In the genomic region with DNA sequence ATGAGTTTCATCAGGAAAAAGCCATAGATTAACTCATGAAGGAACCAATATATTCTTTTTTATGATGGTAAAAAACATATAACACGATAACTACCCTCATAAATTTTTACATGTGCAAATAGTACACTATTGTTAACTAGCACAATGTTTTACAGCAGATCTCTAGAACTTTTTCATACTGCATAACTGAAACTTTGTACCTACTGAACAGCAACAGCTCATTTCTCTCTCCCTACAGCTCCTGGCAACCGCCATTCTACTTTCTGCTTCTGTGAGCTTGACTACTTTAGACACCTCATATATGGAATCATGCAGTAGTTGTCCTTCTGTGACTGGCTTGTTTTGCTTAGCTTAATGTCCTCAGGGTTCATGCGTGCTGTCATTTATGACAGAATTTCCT, we compare ENCODE assay signal across 16 cellular contexts.
DNase-seq lines count a peak whose midpoint lies in the region; TF ChIP-seq lines count a peak whose summit lies in the region.
"Had no signal": no experiment of that assay in that cellular context is flagged by ENCODE, and none has a peak within 500 bp of the region (broad histone marks: within the 10 kb centered on the region; RNA-seq: fewer than 3 reads in every experiment).

No MANE protein-coding gene starts in this region.

- DNase-seq in activated naive CD4-positive, alpha-beta T cell treated with anti-CD3 and anti-CD28 coated beads for 36 hours: peak; percentile 41
- DNase-seq in activated naive CD4-positive, alpha-beta T cell treated with anti-CD3 and anti-CD28 coated beads, Interleukin-2, amount 10 ng/mL, durations not matched to agents 7 days and 5 days: no peak
- DNase-seq in HEK293T (ENCODE audit: extremely low spot score): no peak
- no peak for DNase-seq in colonic mucosa
- no peak for DNase-seq in uterus
- DNase-seq in mesenchymal stem cell: no peak
- DNase-seq in NCI-H524 (lab: John Stamatoyannopoulos, UW): no peak
- DNase-seq: ACHN; CD4-positive, alpha-beta T cell; DMS79; NCI-H1417 treated with DMSO at 0.1 percent for 48 hours; NCI-H2029; NCI-H524 treated with DMSO at 0.1 percent for 48 hours; SIG-M5 had no signal

- no peak overlapping the region for H2BK12ac ChIP-seq in mesenchymal stem cell (ENCODE audit: low read length in 2 of 2)

- H2BK120ac ChIP-seq in mesenchymal stem cell (ENCODE audit: low read depth, low read length): no peak overlapping the region

- peak overlapping the region in 1 of 2 donors; percentile 44 for H3K9ac ChIP-seq in colonic mucosa (ENCODE audit: low read depth in 2 of 2, low read length in 2 of 2)
- no peak overlapping the region for H3K9ac ChIP-seq in mesenchymal stem cell (ENCODE audit: low read length)

- TF ChIP-seq POLR2A in uterus (IDR thresholded peaks at IDR 0.05): no peak

- no peak overlapping the region for H3K4me2 ChIP-seq in mesenchymal stem cell (ENCODE audit: low read length, poor library complexity, severe bottlenecking)

- intact Hi-C loops in activated naive CD4-positive, alpha-beta T cell treated with anti-CD3 and anti-CD28 coated beads for 36 hours (cut with micrococcal nuclease): loop anchor here (1.0 to 10.0 kb wide), 10 partner anchors 15 to 570 kb away; a partner anchor contains a TSS
- intact Hi-C loops in colonic mucosa (cut with DNase I) (no loop called here), uterus (cut with DNase I; ENCODE audit: low total_unique reads) (no loop called here)

- no peak overlapping the region for H2AFZ ChIP-seq in mesenchymal stem cell (ENCODE audit: low read depth, low read length)

- TF ChIP-seq CTCF in colonic mucosa (IDR thresholded peaks at IDR 0.05): no peak
- no peak for TF ChIP-seq CTCF in uterus (IDR thresholded peaks at IDR 0.05)

- CTCF ChIA-PET in activated naive CD4-positive, alpha-beta T cell treated with anti-CD3 and anti-CD28 coated beads for 36 hours (lab: Charles Lee): interaction anchor here (1.1 to 1.7 kb wide), 4 partner anchors 25 to 270 kb away, joined by 3 to 7 read pairs (median 3); no protein-coding TSS in a partner anchor
- CTCF ChIA-PET in activated naive CD4-positive, alpha-beta T cell treated with anti-CD3 and anti-CD28 coated beads, Interleukin-2, amount 10 ng/mL, durations not matched to agents 7 days and 5 days (lab: Charles Lee): interaction anchor here (2.0 kb wide), 1 partner anchor 145 kb away, joined by 7 read pairs; no protein-coding TSS in a partner anchor
- CTCF ChIA-PET in HEK293T (lab: Yijun Ruan, JAX): no interaction called here

- H3K4me3 ChIP-seq in colonic mucosa (no peak overlapping the region), uterus (no peak overlapping the region), mesenchymal stem cell (ENCODE audit: insufficient read depth in 1 of 2, low read depth in 1 of 2, low read length in 2 of 2) (no peak overlapping the region)
- H3K4me3 ChIP-seq: GM12878 had no signal

- H4K8ac ChIP-seq in mesenchymal stem cell (ENCODE audit: low read length): no peak overlapping the region

- H3K23ac ChIP-seq in mesenchymal stem cell (ENCODE audit: low read length in 2 of 2): no peak overlapping the region

- H3K4me1 ChIP-seq in colonic mucosa (no peaks in the 10 kb centered on the region), uterus (no peaks in the 10 kb centered on the region), mesenchymal stem cell (ENCODE audit: control insufficient read depth, insufficient read depth, low read depth, low read length) (no peaks in the 10 kb centered on the region)

- H3K4me3 Mint-ChIP-seq in activated naive CD4-positive, alpha-beta T cell treated with anti-CD3 and anti-CD28 coated beads for 36 hours: no peak overlapping the region
- no peak overlapping the region for H3K4me3 Mint-ChIP-seq in activated naive CD4-positive, alpha-beta T cell treated with anti-CD3 and anti-CD28 coated beads, Interleukin-2, amount 10 ng/mL, durations not matched to agents 7 days and 5 days
- H3K4me3 Mint-ChIP-seq: B cell; CD4-positive, alpha-beta T cell had no signal

- no peaks in the 10 kb centered on the region for H3K27me3 Mint-ChIP-seq in activated naive CD4-positive, alpha-beta T cell treated with anti-CD3 and anti-CD28 coated beads for 36 hours (ENCODE audit: low read depth)
- no peaks in the 10 kb centered on the region for H3K27me3 Mint-ChIP-seq in activated naive CD4-positive, alpha-beta T cell treated with anti-CD3 and anti-CD28 coated beads, Interleukin-2, amount 10 ng/mL, durations not matched to agents 7 days and 5 days
- H3K27me3 Mint-ChIP-seq: B cell; CD4-positive, alpha-beta T cell had no signal

- H3K27ac Mint-ChIP-seq in activated naive CD4-positive, alpha-beta T cell treated with anti-CD3 and anti-CD28 coated beads for 36 hours: no peak overlapping the region
- H3K27ac Mint-ChIP-seq in activated naive CD4-positive, alpha-beta T cell treated with anti-CD3 and anti-CD28 coated beads, Interleukin-2, amount 10 ng/mL, durations not matched to agents 7 days and 5 days: no peak overlapping the region
- H3K27ac Mint-ChIP-seq: B cell; CD4-positive, alpha-beta T cell had no signal

- no peak overlapping the region for H3K4ac ChIP-seq in mesenchymal stem cell (ENCODE audit: low read depth in 1 of 2, low read length in 2 of 2)

- H3K36me3 ChIP-seq in colonic mucosa: no peaks in the 10 kb centered on the region
- no peaks in the 10 kb centered on the region for H3K36me3 ChIP-seq in uterus
- H3K36me3 ChIP-seq in mesenchymal stem cell (ENCODE audit: control insufficient read depth in 1 of 2, insufficient read depth in 2 of 2, low read depth in 1 of 2, low read length in 2 of 2): no peaks in the 10 kb centered on the region

- H3K79me1 ChIP-seq in mesenchymal stem cell (replicated peaks; ENCODE audit: low read length, poor library complexity, severe bottlenecking): peaks cover 1% of the 10 kb centered on the region

- H3K9me3 ChIP-seq in colonic mucosa: no peaks in the 10 kb centered on the region
- H3K9me3 ChIP-seq in uterus: no peaks in the 10 kb centered on the region
- no peaks in the 10 kb centered on the region for H3K9me3 ChIP-seq in mesenchymal stem cell (ENCODE audit: control insufficient read depth, low read length)

- POLR2A ChIA-PET in HEK293T (lab: Yijun Ruan, JAX): interaction anchor here (1.5 kb wide), 1 partner anchor 235 kb away, joined by 7 read pairs; a partner anchor contains a TSS

- peaks cover 3% of the 10 kb centered on the region for H3K36me3 Mint-ChIP-seq in activated naive CD4-positive, alpha-beta T cell treated with anti-CD3 and anti-CD28 coated beads for 36 hours (ENCODE audit: low read depth)
- peaks cover 11% of the 10 kb centered on the region for H3K36me3 Mint-ChIP-seq in activated naive CD4-positive, alpha-beta T cell treated with anti-CD3 and anti-CD28 coated beads, Interleukin-2, amount 10 ng/mL, durations not matched to agents 7 days and 5 days

- H2BK5ac ChIP-seq in mesenchymal stem cell (ENCODE audit: low read depth, low read length, poor library complexity, severe bottlenecking): no peak overlapping the region

- WGBS in mesenchymal stem cell: 94% methylated on average over 2 of the region's 3 CpGs

- no peak overlapping the region for H3K18ac ChIP-seq in mesenchymal stem cell (ENCODE audit: low read depth in 1 of 2, low read length in 2 of 2)

- no peaks in the 10 kb centered on the region for H3K9me3 Mint-ChIP-seq in activated naive CD4-positive, alpha-beta T cell treated with anti-CD3 and anti-CD28 coated beads for 36 hours
- peaks cover 3% of the 10 kb centered on the region for H3K9me3 Mint-ChIP-seq in activated naive CD4-positive, alpha-beta T cell treated with anti-CD3 and anti-CD28 coated beads, Interleukin-2, amount 10 ng/mL, durations not matched to agents 7 days and 5 days

- no peak overlapping the region for H4K91ac ChIP-seq in mesenchymal stem cell (ENCODE audit: low read length)

- H2AK5ac ChIP-seq in mesenchymal stem cell (ENCODE audit: low read length, severe bottlenecking): no peak overlapping the region

- no peaks in the 10 kb centered on the region for H3K27me3 ChIP-seq in colonic mucosa
- H3K27me3 ChIP-seq in uterus: no peaks in the 10 kb centered on the region
- H3K27me3 ChIP-seq in mesenchymal stem cell (ENCODE audit: control insufficient read depth in 1 of 2, insufficient read depth in 1 of 2, low read length in 2 of 2): no peaks in the 10 kb centered on the region

- H2BK15ac ChIP-seq in mesenchymal stem cell (ENCODE audit: low read depth, poor library complexity, severe bottlenecking): no peak overlapping the region

- peaks cover 39% of the 10 kb centered on the region for H3K4me1 Mint-ChIP-seq in activated naive CD4-positive, alpha-beta T cell treated with anti-CD3 and anti-CD28 coated beads for 36 hours (ENCODE audit: low read depth)
- H3K4me1 Mint-ChIP-seq in activated naive CD4-positive, alpha-beta T cell treated with anti-CD3 and anti-CD28 coated beads, Interleukin-2, amount 10 ng/mL, durations not matched to agents 7 days and 5 days: peaks cover 36% of the 10 kb centered on the region

- H3K14ac ChIP-seq in mesenchymal stem cell (ENCODE audit: low read length in 2 of 2): no peak overlapping the region

- H3K27ac ChIP-seq in colonic mucosa: peak overlapping the region; percentile 61
- peak overlapping the region; percentile 28 to 54 for H3K27ac ChIP-seq in uterus
- H3K27ac ChIP-seq in mesenchymal stem cell (ENCODE audit: low read length, poor library complexity, severe bottlenecking): no peak overlapping the region

TF ChIP-seq in HEK293T, 16 proteins besides CTCF, POLR2A, EP300 and RAD21:
- TF ChIP-seq L3MBTL2 (conservative IDR thresholded peaks at IDR 0.05) (0 out of 2 replicates have a peak, but pooled peaks have one; percentile 15), ZNF384 (IDR thresholded peaks at IDR 0.05) (no peak)
